Comparison of ENCODE assay signal across 8 cellular contexts in the genomic region with DNA sequence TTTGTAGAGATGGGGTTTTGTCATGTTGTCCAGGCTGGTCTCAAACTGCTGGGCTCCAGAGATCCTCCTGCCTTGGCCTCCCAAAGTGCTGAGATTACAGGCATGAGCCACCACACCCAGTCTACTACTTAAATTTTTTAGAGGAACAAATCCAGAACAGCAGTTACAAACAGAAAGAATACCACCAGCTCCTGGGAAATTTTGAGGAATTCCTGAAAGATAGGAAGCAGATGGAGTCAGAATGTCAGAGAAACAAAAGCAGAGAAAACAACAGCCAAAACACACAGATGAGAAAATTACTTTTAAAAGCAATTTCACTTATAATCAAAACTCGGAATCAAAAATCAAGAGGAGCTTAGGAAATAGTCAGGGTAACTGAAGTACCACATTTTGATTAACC.
"Had no signal": no experiment of that assay in that cellular context is flagged by ENCODE, and none has a peak within 500 bp of the region (broad histone marks: within the 10 kb centered on the region; RNA-seq: fewer than 3 reads in every experiment).

No MANE protein-coding gene starts in this region.

- H3K27ac Mint-ChIP-seq: GM23338, H9 had no signal

- ATAC-seq: GM23338, HepG2 had no signal

- FAIRE-seq: H1, H54, HepG2 had no signal

- DNase-seq: H9, HCEC 1CT had no signal

- H3K4me3 ChIP-seq: GM23338 had no signal

- H3K36me3 Mint-ChIP-seq: IgD-negative memory B cell had no signal

- H3K4me1 Mint-ChIP-seq: GM23338, IgD-negative memory B cell had no signal

- H3K9me3 Mint-ChIP-seq: GM23338, H9, IgD-negative memory B cell had no signal

- H3K27ac ChIP-seq: HL-60 had no signal

- H3K4me3 Mint-ChIP-seq: GM23338, H9, IgD-negative memory B cell had no signal

- H3K27me3 Mint-ChIP-seq: IgD-negative memory B cell had no signal
